ENCODE assay signal across 13 cellular contexts in the genomic region with DNA sequence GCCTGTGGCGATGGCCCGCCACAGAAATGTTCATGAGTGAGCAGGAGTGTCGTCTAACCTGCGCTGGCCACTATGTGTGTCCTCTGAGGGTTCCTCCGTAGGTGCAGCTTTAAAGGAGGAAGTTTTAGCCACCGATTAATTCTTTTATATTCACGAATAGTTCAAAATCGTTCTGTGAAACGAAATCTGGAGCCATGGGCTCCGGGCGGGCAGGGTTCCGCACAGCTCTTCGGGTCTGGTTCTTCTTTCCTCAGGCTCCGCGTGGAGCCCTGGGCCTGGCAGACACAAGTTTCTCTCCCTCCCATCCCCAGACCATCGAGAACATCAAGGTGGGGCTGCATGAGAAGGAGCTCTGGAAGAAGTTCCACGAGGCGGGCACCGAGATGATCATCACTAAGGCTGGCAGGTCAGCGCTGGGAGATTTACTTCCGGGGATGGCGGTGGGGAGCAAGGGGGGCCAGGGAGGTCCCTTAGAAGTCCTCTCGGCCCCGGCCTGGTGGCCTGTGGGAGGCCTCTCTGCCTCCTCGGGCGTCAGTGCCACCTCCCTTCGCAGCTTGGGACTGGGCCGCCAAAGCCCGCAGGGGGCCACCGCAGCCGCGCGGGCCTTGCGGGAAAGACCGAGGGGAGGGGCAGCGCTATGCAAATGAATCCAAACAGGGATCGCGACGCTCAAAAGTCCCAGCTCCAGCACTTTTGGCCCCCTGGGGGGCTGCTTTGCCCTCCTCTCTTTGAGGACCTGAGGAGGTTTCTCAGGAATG. TPM values are rescaled to one million over a fixed set of nuclear protein-coding genes. Genes with fewer than 3 reads are reported as not detected.
A peak's percentile ranks its signal among the peaks of the same experiment; 100 is the strongest.
DNase-seq lines count a peak whose midpoint lies in the region; TF ChIP-seq lines count a peak whose summit lies in the region.
"Had no signal": no experiment of that assay in that cellular context is flagged by ENCODE, and none has a peak within 500 bp of the region (broad histone marks: within the 10 kb centered on the region; RNA-seq: fewer than 3 reads in every experiment).

No MANE protein-coding gene starts in this region.

- H3K9me3 Mint-ChIP-seq in endothelial cell (ENCODE audit: unreplicated experiment), result peaks cover 3% of the 10 kb centered on the region
- no peaks in the 10 kb centered on the region for H3K9me3 Mint-ChIP-seq in nephron progenitor cell

- intact Hi-C loops in uterus (cut with DNase I; ENCODE audit: low total_unique reads), result no loop called here

- H3K4me3 ChIP-seq in SK-N-MC (peak overlapping the region; percentile 68), uterus (no peak overlapping the region)

- H3K4me1 ChIP-seq in ES-I3 (ENCODE audit: insufficient read depth, low read length), result peaks cover 5% of the 10 kb centered on the region
- peaks cover 0 to 10% of the 10 kb centered on the region in 2 donors for H3K4me1 ChIP-seq in uterus

- peak overlapping the region; percentile 31; the same call in 1 of the 2 replicates for H3K9ac ChIP-seq in ES-I3 (ENCODE audit: low read depth, low read length)
- H3K9ac ChIP-seq in SK-N-MC (ENCODE audit: insufficient read length), result no peak overlapping the region

- H3K27me3 ChIP-seq in uterus, result peaks cover 15 to 60% of the 10 kb centered on the region in 2 donors

- H3K27ac Mint-ChIP-seq in endothelial cell (ENCODE audit: unreplicated experiment) (no peak overlapping the region), nephron progenitor cell (no peak overlapping the region)

- peaks cover 59% of the 10 kb centered on the region for H3K27me3 Mint-ChIP-seq in endothelial cell (ENCODE audit: unreplicated experiment)
- H3K27me3 Mint-ChIP-seq in nephron progenitor cell (ENCODE audit: low read depth, poor library complexity), result peaks cover 100% of the 10 kb centered on the region

- H3K4me3 Mint-ChIP-seq in endothelial cell (ENCODE audit: unreplicated experiment), result peak overlapping the region; percentile 33
- H3K4me3 Mint-ChIP-seq in nephron progenitor cell, result peak overlapping the region; percentile 72

- TF ChIP-seq CTCF in endothelial cell (IDR thresholded peaks at IDR 0.05; ENCODE audit: unreplicated experiment), result no peak
- TF ChIP-seq CTCF in nephron progenitor cell (IDR thresholded peaks at IDR 0.05), result no peak
- no peak for TF ChIP-seq CTCF in uterus (IDR thresholded peaks at IDR 0.05)

- peaks cover 49% of the 10 kb centered on the region for H3K4me1 Mint-ChIP-seq in endothelial cell (ENCODE audit: unreplicated experiment)
- peaks cover 56% of the 10 kb centered on the region for H3K4me1 Mint-ChIP-seq in nephron progenitor cell

- H3K27ac ChIP-seq in SK-N-MC (no peak overlapping the region), uterus (no peak overlapping the region)

- H3K36me3 Mint-ChIP-seq in endothelial cell (ENCODE audit: low read depth, unreplicated experiment) (peaks cover 7% of the 10 kb centered on the region), nephron progenitor cell (ENCODE audit: low read depth) (no peaks in the 10 kb centered on the region)

- H3K9me3 ChIP-seq in ES-I3 (ENCODE audit: control insufficient read depth, insufficient read depth, low read length) (no peaks in the 10 kb centered on the region), SK-N-MC (ENCODE audit: low read depth, low read length) (no peaks in the 10 kb centered on the region), uterus (no peaks in the 10 kb centered on the region)

- TF ChIP-seq POLR2A in uterus (IDR thresholded peaks at IDR 0.05), result no peak

- DNase-seq in SK-N-MC (ENCODE audit: low read depth, low spot score) (no peak), endothelial cell (ENCODE audit: low spot score) (no peak), nephron progenitor cell (peak; percentile 44), KG1 (lab: John Stamatoyannopoulos, UW) (no peak), uterus (no peak), NCI-H524 treated with DMSO at 0.1 percent for 48 hours (lab: John Stamatoyannopoulos, UW) (no peak)
- DNase-seq in stimulated activated CD4-positive, alpha-beta T cell treated with anti-CD3 and anti-CD28 coated beads, Interleukin-4, amount 100 ng/mL, for 4 hours, result no peak
- DNase-seq: dermis blood vessel endothelial cell, DMS 273 treated with DMSO at 0.1 percent for 48 hours, NCI-H1105 had no signal

- H3K36me3 ChIP-seq in ES-I3 (ENCODE audit: insufficient read depth, low read length) (no peaks in the 10 kb centered on the region), SK-N-MC (ENCODE audit: insufficient read depth, low read length) (no peaks in the 10 kb centered on the region), uterus (no peaks in the 10 kb centered on the region)

RNA-seq across cellular contexts. Expression of a gene that starts 5.2 kb away (rescaled TPM):
- total RNA-seq in endothelial cell (ENCODE audit: unreplicated experiment) (1.1 TPM), uterus (not detected)
- total RNA-seq: activated CD8-positive, alpha-beta memory T cell treated with anti-CD3 and anti-CD28 coated beads for 36 hours; dermis blood vessel endothelial cell; kidney epithelial cell had no signal

RNA-seq across cellular contexts. Expression of a gene that starts 57.8 kb away (rescaled TPM):
- total RNA-seq in endothelial cell (ENCODE audit: unreplicated experiment), result 0.23 TPM
- 10 to 100 TPM in 3 of 4 donors, under 1 TPM in 1; 0.29 to 40.5 (median 27.4) TPM for total RNA-seq in uterus
- total RNA-seq: activated CD8-positive, alpha-beta memory T cell treated with anti-CD3 and anti-CD28 coated beads for 36 hours had no signal
